10 cellular contexts compared by ENCODE assay signal in the genomic region with DNA sequence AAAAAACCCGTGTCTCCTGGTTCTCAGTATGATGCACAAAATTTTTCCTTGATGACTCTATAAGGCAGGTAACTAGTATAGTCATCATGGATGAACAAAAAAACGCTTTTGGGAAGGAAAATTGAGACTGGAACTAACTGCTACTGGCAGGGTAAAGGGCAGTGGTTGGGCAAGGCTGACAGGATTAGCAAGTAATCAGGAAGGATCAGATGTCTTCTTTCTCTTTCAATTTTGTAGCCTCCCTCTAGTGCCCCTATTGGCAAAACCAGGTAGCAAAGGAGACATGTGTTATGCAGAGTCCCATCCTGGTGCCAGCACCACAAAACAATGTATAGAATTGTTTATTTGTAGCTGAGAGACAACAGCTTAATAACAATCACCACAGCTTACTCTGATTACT. TPM values are rescaled to one million over a fixed set of nuclear protein-coding genes. Genes with fewer than 3 reads are reported as not detected.
DNase-seq lines count a peak whose midpoint lies in the region; ATAC-seq, FAIRE-seq and TF ChIP-seq lines count a peak whose summit lies in the region.
"Had no signal": no experiment of that assay in that cellular context is flagged by ENCODE, and none has a peak within 500 bp of the region (broad histone marks: within the 10 kb centered on the region; RNA-seq: fewer than 3 reads in every experiment).

No MANE protein-coding gene starts in this region.

- no peak for DNase-seq in GM12891 (ENCODE audit: insufficient read length, low spot score)
- peak; percentile 0 for DNase-seq in OCI-LY7 (ENCODE audit: low spot score)
- peak; percentile 39 for DNase-seq in lower lobe of right lung
- DNase-seq in heart right ventricle: no peak
- no peak for DNase-seq in activated CD4-positive, alpha-beta T cell treated with anti-CD3 and anti-CD28 coated beads for 1 hour

- WGBS in heart right ventricle, 2 donors: 39 to 42% methylated on average over 2 of the region's 2 CpGs

- intact Hi-C loops in OCI-LY7 (cut with micrococcal nuclease; ENCODE audit: unreplicated experiment) (no loop called here), lower lobe of right lung (cut with DNase I) (no loop called here), heart right ventricle (cut with DNase I) (no loop called here)

- peak; percentile 38 for TF ChIP-seq CTCF in OCI-LY7 (conservative IDR thresholded peaks at IDR 0.05; ENCODE audit: low read length)
- TF ChIP-seq CTCF in lower lobe of right lung (IDR thresholded peaks at IDR 0.05): peak; percentile 15
- peak in 1 of 9 donors; percentile 24 for TF ChIP-seq CTCF in heart right ventricle (IDR thresholded peaks at IDR 0.05)

- H4K20me1 ChIP-seq in OCI-LY7 (ENCODE audit: insufficient read depth, low read length): no peaks in the 10 kb centered on the region

- POLR2A ChIA-PET in OCI-LY7 (lab: Charles Lee): no interaction called here

- no peaks in the 10 kb centered on the region for H3K9me3 ChIP-seq in OCI-LY7 (ENCODE audit: low read length)
- no peaks in the 10 kb centered on the region for H3K9me3 ChIP-seq in lower lobe of right lung
- no peaks in the 10 kb centered on the region for H3K9me3 ChIP-seq in heart right ventricle
- H3K9me3 ChIP-seq: thoracic aorta had no signal

- no peaks in the 10 kb centered on the region for H3K79me2 ChIP-seq in OCI-LY7 (ENCODE audit: insufficient read depth, low read depth, low read length)

- H3K4me3 ChIP-seq in OCI-LY7 (ENCODE audit: low read depth, low read length, poor library complexity, severe bottlenecking) (no peak overlapping the region), lower lobe of right lung (no peak overlapping the region), heart right ventricle (no peak overlapping the region)
- H3K4me3 ChIP-seq: thoracic aorta had no signal

- FAIRE-seq in GM12891 (lab: Jason Lieb, UNC): peak; percentile 69
- FAIRE-seq: G401.6 had no signal

- no peaks in the 10 kb centered on the region for H3K27me3 ChIP-seq in lower lobe of right lung (ENCODE audit: low read depth)
- peaks cover 0 to 5% (median 0%) of the 10 kb centered on the region in 7 donors for H3K27me3 ChIP-seq in heart right ventricle

- H3K4me1 ChIP-seq in OCI-LY7 (ENCODE audit: insufficient read depth, low read length, poor library complexity, severe bottlenecking): no peaks in the 10 kb centered on the region
- no peaks in the 10 kb centered on the region for H3K4me1 ChIP-seq in lower lobe of right lung
- H3K4me1 ChIP-seq in heart right ventricle: no peaks in the 10 kb centered on the region

- no peaks in the 10 kb centered on the region for H3K9me2 ChIP-seq in OCI-LY7 (ENCODE audit: insufficient read depth, low read length)

- H3K4me2 ChIP-seq in OCI-LY7 (ENCODE audit: low read length): no peak overlapping the region

- CTCF ChIA-PET in OCI-LY7 (lab: Charles Lee; ENCODE audit: unreplicated experiment): no interaction called here

- H3K27ac ChIP-seq in OCI-LY7 (ENCODE audit: low read depth, low read length, poor library complexity, severe bottlenecking) (no peak overlapping the region), lower lobe of right lung (no peak overlapping the region), heart right ventricle (no peak overlapping the region)
- H3K27ac ChIP-seq: thoracic aorta had no signal

- BruUV-seq in OCI-LY7 (replicated peaks; lab: Mats Ljungman, UMichigan): no TSS peak

- H3K36me3 ChIP-seq in OCI-LY7 (ENCODE audit: insufficient read depth, low read length): no peaks in the 10 kb centered on the region
- H3K36me3 ChIP-seq in lower lobe of right lung: no peaks in the 10 kb centered on the region
- no peaks in the 10 kb centered on the region for H3K36me3 ChIP-seq in heart right ventricle
- H3K36me3 ChIP-seq: thoracic aorta had no signal

- no peak overlapping the region for H2AFZ ChIP-seq in OCI-LY7 (ENCODE audit: low read length)

- TF ChIP-seq POLR2A in GM12891 (IDR thresholded peaks at IDR 0.05; ENCODE audit: low read depth, low read length): no peak

- ATAC-seq in HG03097 (IDR thresholded peaks at IDR 0.05; ENCODE audit: low FRiP score, unreplicated experiment): peak; percentile 59
- ATAC-seq in lower lobe of right lung: peak; percentile 47 to 56
- no peak for ATAC-seq in GM18519 (IDR thresholded peaks at IDR 0.05; ENCODE audit: low FRiP score, unreplicated experiment)
- no peak for ATAC-seq in HG03025 (IDR thresholded peaks at IDR 0.05; ENCODE audit: low FRiP score, unreplicated experiment)
- no peak for ATAC-seq in heart right ventricle

TF ChIP-seq in GM12891, 5 proteins besides CTCF, POLR2A, EP300 and RAD21:
- no peak for TF ChIP-seq SPI1 (IDR thresholded peaks at IDR 0.05; ENCODE audit: low read depth, low read length)
- TF ChIP-seq PAX5 (IDR thresholded peaks at IDR 0.05; ENCODE audit: insufficient read depth, low read length, severe bottlenecking): no peak
- TF ChIP-seq TAF1 (IDR thresholded peaks at IDR 0.05; ENCODE audit: low read depth, low read length): no peak
- no peak for TF ChIP-seq POLR2AphosphoS5 (IDR thresholded peaks at IDR 0.05; ENCODE audit: low read depth, low read length)
- no peak for TF ChIP-seq POU2F2 (IDR thresholded peaks at IDR 0.05; ENCODE audit: low read depth, low read length)

RNA-seq across cellular contexts. Expression of gene SLITRK4, which starts 12.8 kb away (rescaled TPM):
- polyA plus RNA-seq in GM12891 (2012; ENCODE audit: low read depth, missing spikeins): 0.03 TPM
- not detected in 2 replicates for total RNA-seq in OCI-LY7 (2014; rRNA removed; shearing (Covaris generic))
- total RNA-seq in OCI-LY7 (2022): not detected in 2 replicates
- 0.74 TPM for total RNA-seq in lower lobe of right lung
- 10 to 100 TPM in 1 of 10 donors, 1 to 10 TPM in 3, under 1 TPM in 6; 0.28 to 15.6 (median 0.81) TPM for total RNA-seq in heart right ventricle
- under 1 TPM; 0.16 to 0.22 TPM for polyA plus RNA-seq in heart right ventricle

Comparison
In these comparisons a context has a peak if more than half of its experiments do, and no peak if none do; other contexts are left out.
1. DNase-seq: peak in OCI-LY7 (single experiment) and lower lobe of right lung (single experiment); none in GM12891 (single experiment), heart right ventricle (0 of 2) and activated CD4-positive, alpha-beta T cell treated with anti-CD3 and anti-CD28 coated beads for 1 hour (single experiment).
2. ATAC-seq: peak in HG03097 (single experiment) and lower lobe of right lung (2 of 2); none in GM18519 (single experiment), HG03025 (single experiment) and heart right ventricle (0 of 8).